ENCODE assay signal across 32 cellular contexts in genomic region chr7:24241216-24241615, GRCh38. TPM values are rescaled to one million over a fixed set of nuclear protein-coding genes. Genes with fewer than 3 reads are reported as not detected.
"Had no signal": no experiment of that assay in that cellular context is flagged by ENCODE, and none has a peak within 500 bp of the region (broad histone marks: within the 10 kb centered on the region; RNA-seq: fewer than 3 reads in every experiment).

No MANE protein-coding gene starts in this region.

- H3K9me3 Mint-ChIP-seq: activated B cell treated with CpG ODN at 0.5 μM for 24 hours; activated CD4-positive, alpha-beta memory T cell treated with anti-CD3 and anti-CD28 coated beads, Interleukin-2, amount 10 ng/mL, durations not matched to agents 7 days and 5 days; activated naive CD4-positive, alpha-beta T cell treated with anti-CD3 and anti-CD28 coated beads, Interleukin-2, amount 10 ng/mL, durations not matched to agents 7 days and 5 days; activated naive CD8-positive, alpha-beta T cell treated with anti-CD3 and anti-CD28 coated beads, Interleukin-2, amount 50 U/mL, for 24 hours; T-helper 1 cell treated with Interleukin-12 subunit alpha and Interleukin-12 subunit beta and Interleukin-4 antibody, amounts not matched to agents 30 μg/mL and 1 μg/mL, for 36 hours had no signal

- H3K27ac Mint-ChIP-seq: activated B cell treated with CpG ODN at 0.5 μM for 24 hours; activated CD4-positive, alpha-beta memory T cell treated with anti-CD3 and anti-CD28 coated beads, Interleukin-2, amount 10 ng/mL, durations not matched to agents 7 days and 5 days; activated CD8-positive, alpha-beta memory T cell treated with anti-CD3 and anti-CD28 coated beads, Interleukin-2, amount 10 ng/mL, durations not matched to agents 7 days and 5 days; activated naive CD4-positive, alpha-beta T cell treated with anti-CD3 and anti-CD28 coated beads, Interleukin-2, amount 10 ng/mL, durations not matched to agents 7 days and 5 days; activated naive CD8-positive, alpha-beta T cell; activated naive CD8-positive, alpha-beta T cell treated with anti-CD3 and anti-CD28 coated beads, Interleukin-2, amount 50 U/mL, for 24 hours; T-helper 1 cell treated with Interleukin-12 subunit alpha and Interleukin-12 subunit beta and Interleukin-4 antibody, amounts not matched to agents 30 μg/mL and 1 μg/mL, for 36 hours had no signal

- H3K4me3 Mint-ChIP-seq: activated B cell treated with CpG ODN at 0.5 μM for 24 hours; activated CD4-positive, alpha-beta memory T cell treated with anti-CD3 and anti-CD28 coated beads, Interleukin-2, amount 10 ng/mL, durations not matched to agents 7 days and 5 days; activated CD8-positive, alpha-beta memory T cell treated with anti-CD3 and anti-CD28 coated beads, Interleukin-2, amount 10 ng/mL, durations not matched to agents 7 days and 5 days; activated naive CD4-positive, alpha-beta T cell treated with anti-CD3 and anti-CD28 coated beads, Interleukin-2, amount 10 ng/mL, durations not matched to agents 7 days and 5 days; activated naive CD8-positive, alpha-beta T cell; activated naive CD8-positive, alpha-beta T cell treated with anti-CD3 and anti-CD28 coated beads, Interleukin-2, amount 50 U/mL, for 24 hours; T-helper 1 cell treated with Interleukin-12 subunit alpha and Interleukin-12 subunit beta and Interleukin-4 antibody, amounts not matched to agents 30 μg/mL and 1 μg/mL, for 36 hours had no signal

- H3K4me1 Mint-ChIP-seq: activated B cell treated with CpG ODN at 0.5 μM for 24 hours; activated CD4-positive, alpha-beta memory T cell treated with anti-CD3 and anti-CD28 coated beads, Interleukin-2, amount 10 ng/mL, durations not matched to agents 7 days and 5 days; activated CD8-positive, alpha-beta memory T cell treated with anti-CD3 and anti-CD28 coated beads, Interleukin-2, amount 10 ng/mL, durations not matched to agents 7 days and 5 days; activated naive CD4-positive, alpha-beta T cell treated with anti-CD3 and anti-CD28 coated beads, Interleukin-2, amount 10 ng/mL, durations not matched to agents 7 days and 5 days; activated naive CD8-positive, alpha-beta T cell treated with anti-CD3 and anti-CD28 coated beads, Interleukin-2, amount 50 U/mL, for 24 hours had no signal

- DNase-seq: activated B cell treated with CpG ODN at 0.5 μM for 24 hours; activated CD4-positive, alpha-beta memory T cell treated with anti-CD3 and anti-CD28 coated beads, Interleukin-2, amount 10 ng/mL, durations not matched to agents 7 days and 5 days; activated CD4-positive, alpha-beta T cell treated with anti-CD3 and anti-CD28 coated beads for 4 hours; activated CD4-positive, CD25-positive, alpha-beta regulatory T cell treated with anti-CD3 and anti-CD28 coated beads, Interleukin-2, amount 50 U/mL, for 72 hours; activated CD8-positive, alpha-beta memory T cell treated with anti-CD3 and anti-CD28 coated beads for 24 hours; activated CD8-positive, alpha-beta memory T cell treated with anti-CD3 and anti-CD28 coated beads, Interleukin-2, amount 10 ng/mL, durations not matched to agents 7 days and 5 days; activated CD8-positive, alpha-beta memory T cell treated with anti-CD3 and anti-CD28 coated beads, Interleukin-2, amount 50 U/mL, for 48 hours; activated effector memory CD4-positive, alpha-beta T cell treated with Interleukin-2 at 50 U/mL for 16 hours; activated naive CD4-positive, alpha-beta T cell treated with anti-CD3 and anti-CD28 coated beads, Interleukin-2, amount 10 ng/mL, durations not matched to agents 7 days and 5 days; activated naive CD8-positive, alpha-beta T cell treated with anti-CD3 and anti-CD28 coated beads, Interleukin-2, amount 50 U/mL, for 24 hours; activated T-cell treated with anti-CD3 and anti-CD28 coated beads, Interleukin-2, amount 50 U/mL, for 48 hours; amniotic stem cell; aorta; body of pancreas; NCI-H1105; NCI-H1417 treated with DMSO at 0.1 percent for 48 hours; NCI-H1694 treated with DMSO at 0.1 percent for 48 hours; NCI-H2029 treated with DMSO at 0.1 percent for 48 hours; NCI-H510A; NCI-H526; NCI-H748 treated with DMSO at 0.1 percent for 48 hours; OCI-M1; RPMI8226; SHP77 treated with DMSO at 0.1 percent for 48 hours; SK-N-SH had no signal

- ATAC-seq: activated CD8-positive, alpha-beta memory T cell treated with anti-CD3 and anti-CD28 coated beads, Interleukin-2, amount 10 ng/mL, durations not matched to agents 7 days and 5 days; activated naive CD8-positive, alpha-beta T cell treated with anti-CD3 and anti-CD28 coated beads, Interleukin-2, amount 50 U/mL, for 24 hours; body of pancreas; Panc1 had no signal

- H3K36me3 Mint-ChIP-seq: activated CD8-positive, alpha-beta memory T cell treated with anti-CD3 and anti-CD28 coated beads, Interleukin-2, amount 10 ng/mL, durations not matched to agents 7 days and 5 days; activated naive CD4-positive, alpha-beta T cell treated with anti-CD3 and anti-CD28 coated beads, Interleukin-2, amount 10 ng/mL, durations not matched to agents 7 days and 5 days; activated naive CD8-positive, alpha-beta T cell had no signal

- H3K27me3 Mint-ChIP-seq: activated naive CD4-positive, alpha-beta T cell treated with anti-CD3 and anti-CD28 coated beads, Interleukin-2, amount 10 ng/mL, durations not matched to agents 7 days and 5 days had no signal

RNA-seq across cellular contexts. Expression of gene NPY, which starts 42.8 kb away (rescaled TPM):
- total RNA-seq: activated B cell treated with CpG ODN at 0.5 μM for 24 hours; activated CD4-positive, alpha-beta memory T cell treated with anti-CD3 and anti-CD28 coated beads, Interleukin-2, amount 10 ng/mL, durations not matched to agents 7 days and 5 days; activated CD8-positive, alpha-beta memory T cell treated with anti-CD3 and anti-CD28 coated beads, Interleukin-2, amount 10 ng/mL, durations not matched to agents 7 days and 5 days; aorta; breast epithelium; cardiac septum; MCF 10A; SJSA1 had no signal
